ENCODE assay signal across 1 cellular context in genomic region chr10:5165738-5166137, GRCh38.
TF ChIP-seq lines count a peak whose summit lies in the region.

No MANE protein-coding gene starts in this region.

TF ChIP-seq in HepG2, 621 proteins besides CTCF, POLR2A, EP300 and RAD21 (continues in another document):
- TF ChIP-seq ZFY (CRISPR knock-in tag; IDR thresholded peaks at IDR 0.05) (no peak), ZGPAT (CRISPR knock-in tag; IDR thresholded peaks at IDR 0.05) (no peak), KDM5A (IDR thresholded peaks at IDR 0.05; ENCODE audit: borderline replicate concordance, low read length) (no peak), ZIK1 (CRISPR knock-in tag; IDR thresholded peaks at IDR 0.05; ENCODE audit: borderline replicate concordance, low read depth) (no peak), RBAK (CRISPR knock-in tag; IDR thresholded peaks at IDR 0.05) (no peak), TEF (CRISPR knock-in tag; IDR thresholded peaks at IDR 0.05) (no peak), YEATS4 (CRISPR knock-in tag; IDR thresholded peaks at IDR 0.05; ENCODE audit: borderline replicate concordance) (no peak), KLF11 (CRISPR knock-in tag; IDR thresholded peaks at IDR 0.05) (no peak), ADNP (CRISPR knock-in tag; IDR thresholded peaks at IDR 0.05) (no peak), ZFP1 (CRISPR knock-in tag; IDR thresholded peaks at IDR 0.05) (no peak), RFX5 (IDR thresholded peaks at IDR 0.05; ENCODE audit: low read depth, low read length) (no peak), ZNF17 (CRISPR knock-in tag; IDR thresholded peaks at IDR 0.05) (no peak), NFATC3 (CRISPR knock-in tag; IDR thresholded peaks at IDR 0.05) (no peak), ZNF530 (CRISPR knock-in tag; IDR thresholded peaks at IDR 0.05; ENCODE audit: low read depth) (no peak), ZNF768 (CRISPR knock-in tag; IDR thresholded peaks at IDR 0.05) (no peak), CEBPG (CRISPR knock-in tag; IDR thresholded peaks at IDR 0.05) (no peak), DNMT3B (CRISPR knock-in tag; conservative IDR thresholded peaks at IDR 0.05) (no peak), SPEN (CRISPR knock-in tag; IDR thresholded peaks at IDR 0.05; ENCODE audit: low read depth) (no peak), ZNF703 (CRISPR knock-in tag; IDR thresholded peaks at IDR 0.05; ENCODE audit: borderline replicate concordance) (no peak), GPN1 (CRISPR knock-in tag; IDR thresholded peaks at IDR 0.05; ENCODE audit: borderline replicate concordance) (no peak), KLF6 (CRISPR knock-in tag; IDR thresholded peaks at IDR 0.05) (no peak), ZNF660 (CRISPR knock-in tag; IDR thresholded peaks at IDR 0.05; ENCODE audit: borderline replicate concordance, low read depth) (no peak), GATAD2A (CRISPR knock-in tag; IDR thresholded peaks at IDR 0.05) (no peak), ZNF879 (CRISPR knock-in tag; IDR thresholded peaks at IDR 0.05) (no peak), HNF1A (IDR thresholded peaks at IDR 0.05; ENCODE audit: low read depth) (no peak), HNF1A (CRISPR knock-in tag; IDR thresholded peaks at IDR 0.05; ENCODE audit: borderline replicate concordance) (no peak), TARDBP (CRISPR knock-in tag; IDR thresholded peaks at IDR 0.05) (no peak), XBP1 (CRISPR knock-in tag; IDR thresholded peaks at IDR 0.05) (no peak), ARID2 (CRISPR knock-in tag; IDR thresholded peaks at IDR 0.05; ENCODE audit: borderline replicate concordance) (no peak), KMT2A (CRISPR knock-in tag; IDR thresholded peaks at IDR 0.05) (no peak), POGZ (CRISPR knock-in tag; IDR thresholded peaks at IDR 0.05) (0 out of 2 replicates have a peak, but pooled peaks have one; percentile 28), CBX5 (CRISPR knock-in tag; IDR thresholded peaks at IDR 0.05; ENCODE audit: borderline replicate concordance) (peak; percentile 94; the same call in 1 of the 2 replicates), ZNF546 (CRISPR knock-in tag; conservative IDR thresholded peaks at IDR 0.05) (no peak), ZUFSP (CRISPR knock-in tag; IDR thresholded peaks at IDR 0.05; ENCODE audit: borderline replicate concordance) (no peak), RCOR2 (CRISPR knock-in tag; IDR thresholded peaks at IDR 0.05) (peak; percentile 35; the same call in 1 of the 2 replicates), ZNF784 (CRISPR knock-in tag; IDR thresholded peaks at IDR 0.05; ENCODE audit: borderline replicate concordance) (no peak), HBP1 (CRISPR knock-in tag; IDR thresholded peaks at IDR 0.05; ENCODE audit: low read depth) (no peak), RFXANK (CRISPR knock-in tag; IDR thresholded peaks at IDR 0.05) (no peak), ZNF329 (CRISPR knock-in tag; IDR thresholded peaks at IDR 0.05; ENCODE audit: low read depth) (no peak), BRCA1 (CRISPR knock-in tag; IDR thresholded peaks at IDR 0.05) (no peak), HMGA1 (CRISPR knock-in tag; conservative IDR thresholded peaks at IDR 0.05) (no peak), STAG1 (CRISPR knock-in tag; IDR thresholded peaks at IDR 0.05) (no peak), NR2F6 (IDR thresholded peaks at IDR 0.05) (no peak), NR2F6 (CRISPR knock-in tag; IDR thresholded peaks at IDR 0.05) (no peak), PCBP2 (optimal IDR thresholded peaks at IDR 0.05; ENCODE audit: low read depth, low read length, poor library complexity, severe bottlenecking) (no peak), RELA (CRISPR knock-in tag; IDR thresholded peaks at IDR 0.05) (no peak), FOXK2 (IDR thresholded peaks at IDR 0.05) (no peak), ZNF616 (CRISPR knock-in tag; IDR thresholded peaks at IDR 0.05; ENCODE audit: low read depth) (peak; percentile 100)
- TF ChIP-seq, protein P1, sequence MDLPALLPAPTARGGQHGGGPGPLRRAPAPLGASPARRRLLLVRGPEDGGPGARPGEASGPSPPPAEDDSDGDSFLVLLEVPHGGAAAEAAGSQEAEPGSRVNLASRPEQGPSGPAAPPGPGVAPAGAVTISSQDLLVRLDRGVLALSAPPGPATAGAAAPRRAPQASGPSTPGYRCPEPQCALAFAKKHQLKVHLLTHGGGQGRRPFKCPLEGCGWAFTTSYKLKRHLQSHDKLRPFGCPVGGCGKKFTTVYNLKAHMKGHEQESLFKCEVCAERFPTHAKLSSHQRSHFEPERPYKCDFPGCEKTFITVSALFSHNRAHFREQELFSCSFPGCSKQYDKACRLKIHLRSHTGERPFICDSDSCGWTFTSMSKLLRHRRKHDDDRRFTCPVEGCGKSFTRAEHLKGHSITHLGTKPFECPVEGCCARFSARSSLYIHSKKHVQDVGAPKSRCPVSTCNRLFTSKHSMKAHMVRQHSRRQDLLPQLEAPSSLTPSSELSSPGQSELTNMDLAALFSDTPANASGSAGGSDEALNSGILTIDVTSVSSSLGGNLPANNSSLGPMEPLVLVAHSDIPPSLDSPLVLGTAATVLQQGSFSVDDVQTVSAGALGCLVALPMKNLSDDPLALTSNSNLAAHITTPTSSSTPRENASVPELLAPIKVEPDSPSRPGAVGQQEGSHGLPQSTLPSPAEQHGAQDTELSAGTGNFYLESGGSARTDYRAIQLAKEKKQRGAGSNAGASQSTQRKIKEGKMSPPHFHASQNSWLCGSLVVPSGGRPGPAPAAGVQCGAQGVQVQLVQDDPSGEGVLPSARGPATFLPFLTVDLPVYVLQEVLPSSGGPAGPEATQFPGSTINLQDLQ (CRISPR knock-in tag; IDR thresholded peaks at IDR 0.05): no peak
- TF ChIP-seq, protein P2, sequence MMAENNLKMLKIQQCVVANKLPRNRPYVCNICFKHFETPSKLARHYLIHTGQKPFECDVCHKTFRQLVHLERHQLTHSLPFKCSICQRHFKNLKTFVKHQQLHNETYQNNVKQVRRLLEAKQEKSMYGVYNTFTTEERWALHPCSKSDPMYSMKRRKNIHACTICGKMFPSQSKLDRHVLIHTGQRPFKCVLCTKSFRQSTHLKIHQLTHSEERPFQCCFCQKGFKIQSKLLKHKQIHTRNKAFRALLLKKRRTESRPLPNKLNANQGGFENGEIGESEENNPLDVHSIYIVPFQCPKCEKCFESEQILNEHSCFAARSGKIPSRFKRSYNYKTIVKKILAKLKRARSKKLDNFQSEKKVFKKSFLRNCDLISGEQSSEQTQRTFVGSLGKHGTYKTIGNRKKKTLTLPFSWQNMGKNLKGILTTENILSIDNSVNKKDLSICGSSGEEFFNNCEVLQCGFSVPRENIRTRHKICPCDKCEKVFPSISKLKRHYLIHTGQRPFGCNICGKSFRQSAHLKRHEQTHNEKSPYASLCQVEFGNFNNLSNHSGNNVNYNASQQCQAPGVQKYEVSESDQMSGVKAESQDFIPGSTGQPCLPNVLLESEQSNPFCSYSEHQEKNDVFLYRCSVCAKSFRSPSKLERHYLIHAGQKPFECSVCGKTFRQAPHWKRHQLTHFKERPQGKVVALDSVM (CRISPR knock-in tag; IDR thresholded peaks at IDR 0.05): no peak
- TF ChIP-seq, protein P3, sequence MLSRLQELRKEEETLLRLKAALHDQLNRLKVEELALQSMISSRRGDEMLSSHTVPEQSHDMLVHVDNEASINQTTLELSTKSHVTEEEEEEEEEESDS (CRISPR knock-in tag; IDR thresholded peaks at IDR 0.05; ENCODE audit: borderline replicate concordance): no peak
- TF ChIP-seq, protein P4, sequence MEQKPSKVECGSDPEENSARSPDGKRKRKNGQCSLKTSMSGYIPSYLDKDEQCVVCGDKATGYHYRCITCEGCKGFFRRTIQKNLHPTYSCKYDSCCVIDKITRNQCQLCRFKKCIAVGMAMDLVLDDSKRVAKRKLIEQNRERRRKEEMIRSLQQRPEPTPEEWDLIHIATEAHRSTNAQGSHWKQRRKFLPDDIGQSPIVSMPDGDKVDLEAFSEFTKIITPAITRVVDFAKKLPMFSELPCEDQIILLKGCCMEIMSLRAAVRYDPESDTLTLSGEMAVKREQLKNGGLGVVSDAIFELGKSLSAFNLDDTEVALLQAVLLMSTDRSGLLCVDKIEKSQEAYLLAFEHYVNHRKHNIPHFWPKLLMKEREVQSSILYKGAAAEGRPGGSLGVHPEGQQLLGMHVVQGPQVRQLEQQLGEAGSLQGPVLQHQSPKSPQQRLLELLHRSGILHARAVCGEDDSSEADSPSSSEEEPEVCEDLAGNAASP (CRISPR knock-in tag; IDR thresholded peaks at IDR 0.05; ENCODE audit: borderline replicate concordance): no peak
